Comparison of ENCODE assay signal across 10 cellular contexts in genomic region chr2:223469270-223470057, GRCh38.
DNase-seq lines count a peak whose midpoint lies in the region; ATAC-seq and TF ChIP-seq lines count a peak whose summit lies in the region.
"Had no signal": no experiment of that assay in that cellular context is flagged by ENCODE, and none has a peak within 500 bp of the region (broad histone marks: within the 10 kb centered on the region; RNA-seq: fewer than 3 reads in every experiment).

No MANE protein-coding gene starts in this region.

- H4K20me1 ChIP-seq in Karpas-422 (ENCODE audit: insufficient read depth, low read depth, low read length): no peaks in the 10 kb centered on the region

- H3K27ac ChIP-seq in right atrium auricular region: peak overlapping the region; percentile 63 to 68
- H3K27ac ChIP-seq in skeletal muscle tissue (ENCODE audit: low read depth, low read length): peak overlapping the region; percentile 48
- no peak overlapping the region for H3K27ac ChIP-seq in Karpas-422 (ENCODE audit: low read length)
- H3K27ac ChIP-seq: KMS-11, ovary had no signal

- peak; percentile 93 for DNase-seq in amniotic epithelial cell (ENCODE audit: low read depth)
- peak; percentile 81 for DNase-seq in right atrium auricular region (ENCODE audit: low spot score)
- DNase-seq in NCI-H510A (lab: John Stamatoyannopoulos, UW): no peak
- DNase-seq in SKM-1 treated with dmso at 0.1 percent for 144 hours (lab: John Stamatoyannopoulos, UW; ENCODE audit: unreplicated experiment): no peak
- no peak for DNase-seq in Karpas-422
- DNase-seq: ovary had no signal

- H3K4me1 ChIP-seq in right atrium auricular region: no peaks in the 10 kb centered on the region
- H3K4me1 ChIP-seq in skeletal muscle tissue (ENCODE audit: control insufficient read depth in 3 of 3, insufficient read depth in 3 of 3, low read length in 3 of 3): peaks cover 0 to 6% (median 0%) of the 10 kb centered on the region in 3 donors
- no peaks in the 10 kb centered on the region for H3K4me1 ChIP-seq in Karpas-422 (ENCODE audit: low read length)

- no peak for TF ChIP-seq CTCF in right atrium auricular region (IDR thresholded peaks at IDR 0.05)

- no peak overlapping the region for H3K4me2 ChIP-seq in Karpas-422 (ENCODE audit: low read depth, low read length, poor library complexity, severe bottlenecking)
- H3K4me2 ChIP-seq: KMS-11 had no signal

- H3K36me3 ChIP-seq in right atrium auricular region (no peaks in the 10 kb centered on the region), skeletal muscle tissue (ENCODE audit: control insufficient read depth in 3 of 3, insufficient read depth in 3 of 3, low read length in 3 of 3) (no peaks in the 10 kb centered on the region), Karpas-422 (ENCODE audit: insufficient read depth, low read length) (no peaks in the 10 kb centered on the region)
- H3K36me3 ChIP-seq: ovary had no signal

- no peak overlapping the region for H3K4me3 ChIP-seq in right atrium auricular region
- H3K4me3 ChIP-seq in skeletal muscle tissue (ENCODE audit: low read length in 3 of 3): no peak overlapping the region
- H3K4me3 ChIP-seq in Karpas-422 (ENCODE audit: low read length): no peak overlapping the region
- H3K4me3 ChIP-seq: ovary had no signal

- no peak overlapping the region for H2AFZ ChIP-seq in Karpas-422 (ENCODE audit: low read length)

- H3K9ac ChIP-seq in skeletal muscle tissue (ENCODE audit: low read depth in 1 of 3, low read length in 3 of 3): no peak overlapping the region
- H3K9ac ChIP-seq in Karpas-422 (ENCODE audit: low read length): no peak overlapping the region
- H3K9ac ChIP-seq: KMS-11 had no signal

- no peaks in the 10 kb centered on the region for H3K79me2 ChIP-seq in Karpas-422 (ENCODE audit: low read length)

- H3K27me3 ChIP-seq in right atrium auricular region (no peaks in the 10 kb centered on the region), skeletal muscle tissue (ENCODE audit: control insufficient read depth in 3 of 3, insufficient read depth in 3 of 3, low read length in 3 of 3) (no peaks in the 10 kb centered on the region), Karpas-422 (ENCODE audit: low read length) (no peaks in the 10 kb centered on the region)
- H3K27me3 ChIP-seq: ovary had no signal

- H3K9me3 ChIP-seq in right atrium auricular region (no peaks in the 10 kb centered on the region), skeletal muscle tissue (ENCODE audit: control insufficient read depth in 3 of 3, low read length in 3 of 3) (no peaks in the 10 kb centered on the region), Karpas-422 (ENCODE audit: low read length) (no peaks in the 10 kb centered on the region)
- H3K9me3 ChIP-seq: ovary had no signal

- H3K9me2 ChIP-seq in Karpas-422 (replicated peaks; ENCODE audit: insufficient read depth, low read length): no peaks in the 10 kb centered on the region

- ATAC-seq in GM19463 (IDR thresholded peaks at IDR 0.05; ENCODE audit: unreplicated experiment) (peak; percentile 69), HG03439 (IDR thresholded peaks at IDR 0.05; ENCODE audit: unreplicated experiment) (no peak)

Comparison
In these comparisons a context has a peak if more than half of its experiments do, and no peak if none do; other contexts are left out.
1. DNase-seq: peak in amniotic epithelial cell (single experiment) and right atrium auricular region (single experiment); none in NCI-H510A (single experiment), SKM-1 treated with dmso at 0.1 percent for 144 hours (single experiment) and Karpas-422 (single experiment).